In the genomic region with DNA sequence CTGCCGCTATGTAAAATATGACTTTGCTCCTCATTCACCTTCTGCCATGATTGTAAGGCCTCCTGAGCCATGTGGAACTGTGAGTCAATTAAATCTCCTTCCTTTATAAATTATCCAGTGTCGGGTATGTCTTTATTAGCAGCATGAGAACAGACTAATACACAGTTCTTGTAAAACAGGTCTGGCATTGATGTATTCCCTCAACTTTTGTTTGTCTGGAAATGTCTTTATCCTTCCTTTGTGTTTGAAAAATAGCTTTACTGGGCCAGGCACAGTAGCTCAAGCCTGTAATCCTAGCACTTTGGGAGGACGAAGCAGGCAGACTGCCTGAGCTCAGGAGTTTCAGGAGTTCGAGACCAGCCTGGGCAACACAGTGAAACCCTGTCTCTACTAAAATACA, we compare ENCODE assay signal across 28 cellular contexts.
"Had no signal": no experiment of that assay in that cellular context is flagged by ENCODE, and none has a peak within 500 bp of the region (broad histone marks: within the 10 kb centered on the region; RNA-seq: fewer than 3 reads in every experiment).

No MANE protein-coding gene starts in this region.

- H3K27ac Mint-ChIP-seq: stimulated activated effector memory CD8-positive, alpha-beta T cell treated with anti-CD3 and anti-CD28 coated beads, Interleukin-12 subunit alpha, Interleukin-12 subunit beta, amount 100 ng/mL, for 72 hours; stimulated activated memory B cell treated with anti-CD40 and anti-IgM and Interleukin-4, amounts not matched to agents 10 μg/mL and 1 μg/mL and 100 μg/mL, for 72 hours; stimulated activated naive B cell treated with anti-CD40 and anti-IgM and Interleukin-4, amounts not matched to agents 10 μg/mL and 1 μg/mL and 100 μg/mL, for 72 hours; stimulated activated naive CD8-positive, alpha-beta T cell treated with anti-CD3 and anti-CD28 coated beads, Interleukin-15, amount 100 ng/mL, for 72 hours; stimulated activated naive CD8-positive, alpha-beta T cell treated with anti-CD3 and anti-CD28 coated beads, Interleukin-15, Interleukin-2, amounts not matched to agents 100 ng/mL and 50 ng/mL, for 24 hours; type B pancreatic cell had no signal

- H3K27me3 ChIP-seq: stomach, suprapubic skin, testis, thyroid gland, tibial artery, transverse colon, upper lobe of left lung, upper lobe of right lung, uterus, vagina had no signal

- H3K4me1 ChIP-seq: suprapubic skin, testis, thyroid gland, tibial artery, transverse colon, upper lobe of left lung, upper lobe of right lung, uterus, vagina had no signal

- DNase-seq: stimulated activated CD4-positive, alpha-beta T cell treated with anti-CD3 and anti-CD28 coated beads, Interleukin-2, amount 100 ng/mL, for 48 hours; stimulated activated CD4-positive, alpha-beta T cell treated with anti-CD3 and anti-CD28 coated beads, Interleukin-4, amount 100 ng/mL, for 1 hour; stimulated activated CD4-positive, alpha-beta T cell treated with anti-CD3 and anti-CD28 coated beads, Interleukin-4, amount 100 ng/mL, for 24 hours; stimulated activated CD4-positive, alpha-beta T cell treated with anti-CD3 and anti-CD28 coated beads, Interleukin-4, amount 100 ng/mL, for 4 hours; stimulated activated CD8-positive, alpha-beta memory T cell treated with anti-CD3 and anti-CD28 coated beads, Interleukin-4, amount 100 ng/mL, for 48 hours; stimulated activated naive B cell treated with anti-CD40 and anti-IgM and Interleukin-4, amounts not matched to agents 10 μg/mL and 1 μg/mL and 100 μg/mL, for 72 hours; stimulated activated naive CD4-positive, alpha-beta T cell; stimulated activated naive CD4-positive, alpha-beta T cell treated with Interleukin-2 at 50 U/mL for 16 hours; stimulated activated naive CD8-positive, alpha-beta T cell treated with anti-CD3 and anti-CD28 coated beads, Interleukin-15, amount 100 ng/mL, for 72 hours; stimulated activated naive CD8-positive, alpha-beta T cell treated with anti-CD3 and anti-CD28 coated beads, Interleukin-15, Interleukin-2, amounts not matched to agents 100 U/mL and 50 U/mL, for 24 hours; stomach; substantia nigra; testis; thyroid gland; tibial artery; transverse colon; trophoblast cell; upper lobe of left lung; upper lobe of right lung; uterus had no signal

- FAIRE-seq: urothelium cell line had no signal

- H3K27ac ChIP-seq: stomach, suprapubic skin, testis, thoracic aorta, thyroid gland, tibial artery, transverse colon, upper lobe of left lung, upper lobe of right lung, uterus, vagina had no signal

- H3K36me3 ChIP-seq: stomach, suprapubic skin, thoracic aorta, thyroid gland, tibial artery, transverse colon, upper lobe of left lung, upper lobe of right lung, uterus, vagina had no signal

- ATAC-seq: stimulated activated effector memory CD8-positive, alpha-beta T cell treated with anti-CD3 and anti-CD28 coated beads, Interleukin-12 subunit alpha, Interleukin-12 subunit beta, amount 100 ng/mL, for 72 hours; stimulated activated memory B cell treated with anti-CD40 and anti-IgM and Interleukin-4, amounts not matched to agents 10 μg/mL and 1 μg/mL and 100 μg/mL, for 72 hours; stimulated activated naive B cell treated with anti-CD40 and anti-IgM and Interleukin-4, amounts not matched to agents 10 μg/mL and 1 μg/mL and 100 μg/mL, for 72 hours; stimulated activated naive CD8-positive, alpha-beta T cell treated with anti-CD3 and anti-CD28 coated beads, Interleukin-15, amount 100 ng/mL, for 72 hours; stimulated activated naive CD8-positive, alpha-beta T cell treated with anti-CD3 and anti-CD28 coated beads, Interleukin-15, Interleukin-2, amounts not matched to agents 100 U/mL and 50 U/mL, for 24 hours; upper lobe of right lung had no signal

- H3K27me3 Mint-ChIP-seq: stimulated activated memory B cell treated with anti-CD40 and anti-IgM and Interleukin-4, amounts not matched to agents 10 μg/mL and 1 μg/mL and 100 μg/mL, for 72 hours; stimulated activated naive B cell treated with anti-CD40 and anti-IgM and Interleukin-4, amounts not matched to agents 10 μg/mL and 1 μg/mL and 100 μg/mL, for 72 hours; stimulated activated naive CD8-positive, alpha-beta T cell treated with anti-CD3 and anti-CD28 coated beads, Interleukin-15, amount 100 ng/mL, for 72 hours; stimulated activated naive CD8-positive, alpha-beta T cell treated with anti-CD3 and anti-CD28 coated beads, Interleukin-15, Interleukin-2, amounts not matched to agents 100 ng/mL and 50 ng/mL, for 24 hours; type B pancreatic cell had no signal

- H3K9me3 ChIP-seq: stomach, suprapubic skin, testis, thoracic aorta, thyroid gland, tibial artery, transverse colon, upper lobe of left lung, upper lobe of right lung, uterus, vagina had no signal

- H3K4me3 Mint-ChIP-seq: stimulated activated effector memory CD8-positive, alpha-beta T cell treated with anti-CD3 and anti-CD28 coated beads, Interleukin-12 subunit alpha, Interleukin-12 subunit beta, amount 100 ng/mL, for 72 hours; stimulated activated memory B cell treated with anti-CD40 and anti-IgM and Interleukin-4, amounts not matched to agents 10 μg/mL and 1 μg/mL and 100 μg/mL, for 72 hours; stimulated activated naive B cell treated with anti-CD40 and anti-IgM and Interleukin-4, amounts not matched to agents 10 μg/mL and 1 μg/mL and 100 μg/mL, for 72 hours; stimulated activated naive CD8-positive, alpha-beta T cell treated with anti-CD3 and anti-CD28 coated beads, Interleukin-15, amount 100 ng/mL, for 72 hours; stimulated activated naive CD8-positive, alpha-beta T cell treated with anti-CD3 and anti-CD28 coated beads, Interleukin-15, Interleukin-2, amounts not matched to agents 100 ng/mL and 50 ng/mL, for 24 hours; type B pancreatic cell had no signal

- H3K4me3 ChIP-seq: stomach, suprapubic skin, testis, thoracic aorta, thyroid gland, tibial artery, transverse colon, upper lobe of left lung, upper lobe of right lung, uterus, vagina had no signal
